9 cellular contexts compared by ENCODE assay signal in the genomic region with DNA sequence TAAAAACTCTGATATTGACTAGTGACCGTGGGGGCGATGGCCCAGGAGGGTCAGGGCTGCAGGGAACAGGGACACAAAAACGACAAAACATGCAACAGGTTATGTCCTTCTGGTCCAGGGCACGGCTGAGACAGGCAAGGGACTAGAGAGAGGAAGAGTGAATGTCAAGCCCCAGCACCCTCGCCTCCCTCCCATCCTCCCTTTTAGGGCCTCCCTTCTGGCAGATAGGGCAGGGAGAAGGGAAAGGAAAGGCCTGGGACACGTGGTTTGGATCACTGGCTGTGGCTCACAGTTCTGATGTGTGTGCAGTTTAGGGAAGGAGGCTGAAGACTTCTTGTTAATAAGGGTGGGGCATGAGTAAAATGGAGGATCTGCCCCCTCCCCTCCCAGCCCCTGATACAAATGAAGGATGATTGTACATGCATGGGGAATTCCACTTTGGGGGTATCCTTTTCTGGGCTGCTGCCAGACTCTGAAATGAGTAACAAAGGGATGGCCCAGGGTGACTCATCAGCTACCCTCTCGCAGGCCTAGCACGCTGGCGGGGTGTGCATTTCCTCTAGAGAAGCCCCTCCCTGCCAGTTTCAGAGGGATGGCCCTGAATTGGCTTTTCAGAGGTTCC. TPM values are rescaled to one million over a fixed set of nuclear protein-coding genes. Genes with fewer than 3 reads are reported as not detected.
DNase-seq lines count a peak whose midpoint lies in the region; ATAC-seq and TF ChIP-seq lines count a peak whose summit lies in the region.
"Had no signal": no experiment of that assay in that cellular context is flagged by ENCODE, and none has a peak within 500 bp of the region (broad histone marks: within the 10 kb centered on the region; RNA-seq: fewer than 3 reads in every experiment).

No MANE protein-coding gene starts in this region.

- no peak for TF ChIP-seq CTCF in adrenal gland (IDR thresholded peaks at IDR 0.05)

- ATAC-seq in GM19372 (IDR thresholded peaks at IDR 0.05; ENCODE audit: low read depth, unreplicated experiment) (peak; percentile 76), HG03457 (IDR thresholded peaks at IDR 0.05; ENCODE audit: unreplicated experiment) (peak; percentile 95)

- H3K36me3 ChIP-seq in adrenal gland (replicated peaks in 1 of 2) (peaks cover 0 to 9% of the 10 kb centered on the region in 2 donors), iPS-15b (ENCODE audit: control insufficient read depth, insufficient read depth, low read length) (peaks cover 3% of the 10 kb centered on the region)

- no peaks in the 10 kb centered on the region for H3K27me3 ChIP-seq in adrenal gland
- peaks cover 50% of the 10 kb centered on the region for H3K27me3 ChIP-seq in iPS-15b (ENCODE audit: control insufficient read depth, insufficient read depth, low read length)

- H3K9me3 ChIP-seq in adrenal gland (replicated peaks in 1 of 3) (no peaks in the 10 kb centered on the region), iPS-15b (ENCODE audit: control insufficient read depth, insufficient read depth, low read length) (no peaks in the 10 kb centered on the region)

- peak; percentile 93 for DNase-seq in AG20443 (ENCODE audit: low spot score)
- peak; percentile 62 to 88 (median 78) for DNase-seq in T-helper 1 cell
- peak; percentile 75 to 91 (median 89) for DNase-seq in adrenal gland
- peak; percentile 67 to 77 for DNase-seq in stimulated activated CD4-positive, alpha-beta T cell treated with anti-CD3 and anti-CD28 coated beads, Interleukin-15, amount 100 ng/mL, for 1 hour (ENCODE audit: low read depth in 1 of 2, low spot score in 1 of 2)
- DNase-seq in cerebellar nuclear complex (lab: John Stamatoyannopoulos, UW) = no peak

- TF ChIP-seq POLR2A in adrenal gland (IDR thresholded peaks at IDR 0.05) = no peak

- peak overlapping the region in 1 of 4 donors; percentile 15 for H3K4me3 ChIP-seq in adrenal gland
- H3K4me3 ChIP-seq in iPS-15b (ENCODE audit: low read depth, low read length) = peak overlapping the region; percentile 2

- 7 to 11% (median 8%) methylated on average over 6 to 9 of the region's 9 CpGs for WGBS in adrenal gland, 4 donors

- H3K27ac ChIP-seq in adrenal gland = peak overlapping the region; percentile 5 to 75 (median 58)
- H3K27ac ChIP-seq: HL-60 had no signal

- no peak overlapping the region for H3K9ac ChIP-seq in iPS-15b (ENCODE audit: low read depth, low read length)

- H3K4me1 ChIP-seq in adrenal gland (replicated peaks in 1 of 2) (peaks cover 34 to 51% of the 10 kb centered on the region in 2 donors), iPS-15b (ENCODE audit: control insufficient read depth, insufficient read depth, low read length) (peaks cover 34% of the 10 kb centered on the region)

- intact Hi-C loops in adrenal gland (cut with DNase I) = no loop called here

RNA-seq across cellular contexts. Expression of a gene that starts 14.2 kb away (rescaled TPM):
- total RNA-seq in adrenal gland = 100 to 1,000 TPM; 117 to 214 (median 199) TPM
- polyA plus RNA-seq in adrenal gland = 100 to 1,000 TPM; 110 to 366 (median 258) TPM

Comparison
In these comparisons a context has a peak if more than half of its experiments do, and no peak if none do; other contexts are left out.
1. DNase-seq: peak in AG20443 (single experiment), T-helper 1 cell (5 of 5), adrenal gland (7 of 7) and stimulated activated CD4-positive, alpha-beta T cell treated with anti-CD3 and anti-CD28 coated beads, Interleukin-15, amount 100 ng/mL, for 1 hour (2 of 2); none in cerebellar nuclear complex (0 of 2).